10 cellular contexts compared by ENCODE assay signal in the genomic region with DNA sequence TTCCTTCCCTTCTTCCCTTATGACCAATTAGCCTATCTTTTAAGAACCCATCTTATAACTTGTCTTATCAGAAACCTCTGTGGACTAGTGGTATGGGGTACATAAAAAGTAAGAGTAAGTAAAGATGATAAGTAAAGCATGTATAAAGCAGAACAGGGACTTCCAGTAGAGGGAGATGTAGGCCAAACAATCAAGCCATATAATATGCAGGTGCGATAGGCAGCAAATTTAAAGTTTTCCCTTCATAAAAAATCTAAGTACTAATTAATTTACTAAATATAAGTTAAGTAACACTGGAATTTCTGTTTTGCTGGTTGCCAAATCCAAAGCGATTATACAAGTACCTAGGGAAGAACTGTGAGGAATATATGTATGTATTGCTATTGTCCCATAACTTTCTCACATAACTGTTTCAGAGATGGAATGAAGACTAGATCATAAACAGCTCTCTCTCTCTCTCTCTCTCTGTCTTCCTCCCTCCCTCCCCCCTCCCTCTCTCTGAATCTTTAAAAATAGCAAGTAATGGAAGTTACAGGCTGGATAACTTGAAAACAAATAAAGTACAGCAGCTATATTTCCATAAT. TPM values are rescaled to one million over a fixed set of nuclear protein-coding genes. Genes with fewer than 3 reads are reported as not detected.
DNase-seq lines count a peak whose midpoint lies in the region; ATAC-seq and TF ChIP-seq lines count a peak whose summit lies in the region.
"Had no signal": no experiment of that assay in that cellular context is flagged by ENCODE, and none has a peak within 500 bp of the region (broad histone marks: within the 10 kb centered on the region; RNA-seq: fewer than 3 reads in every experiment).

No MANE protein-coding gene starts in this region.

- no peak overlapping the region for H3K4me3 ChIP-seq in GM12865 (ENCODE audit: low read depth, low read length)
- H3K4me3 ChIP-seq: SJSA1 had no signal

- DNase-seq in GM12865 (ENCODE audit: low read depth) (peak; percentile 11), SHP77 (lab: John Stamatoyannopoulos, UW) (peak; percentile 3 to 9), inferior parietal cortex (ENCODE audit: extremely low spot score) (peak; percentile 39), T-helper 1 cell (no peak), HuH-7 (ENCODE audit: low spot score) (no peak), natural killer cell (no peak)

- ATAC-seq in HG02973 (IDR thresholded peaks at IDR 0.05; ENCODE audit: unreplicated experiment), result peak; percentile 47
- no peak for ATAC-seq in activated CD4-positive, CD25-positive, alpha-beta regulatory T cell treated with anti-CD3 and anti-CD28 coated beads, Interleukin-2, amount 50 U/mL, for 24 hours
- ATAC-seq in natural killer cell, result no peak

- TF ChIP-seq CTCF in GM12865 (IDR thresholded peaks at IDR 0.05; ENCODE audit: insufficient read depth, low read depth, low read length, missing control alignments) (peak; percentile 23), natural killer cell (IDR thresholded peaks at IDR 0.05) (no peak)

- no peaks in the 10 kb centered on the region for H3K27me3 Mint-ChIP-seq in natural killer cell (ENCODE audit: low read depth in 2 of 2)
- H3K27me3 Mint-ChIP-seq: memory B cell had no signal

- no peak overlapping the region for H3K4me3 Mint-ChIP-seq in natural killer cell
- H3K4me3 Mint-ChIP-seq: memory B cell had no signal

- no peaks in the 10 kb centered on the region for H3K4me1 Mint-ChIP-seq in natural killer cell
- H3K4me1 Mint-ChIP-seq: memory B cell had no signal

- no peaks in the 10 kb centered on the region for H3K9me3 Mint-ChIP-seq in natural killer cell

- H3K36me3 Mint-ChIP-seq in natural killer cell, result no peaks in the 10 kb centered on the region

- intact Hi-C loops in natural killer cell (cut with micrococcal nuclease), result no loop called here

- no peak overlapping the region for H3K27ac Mint-ChIP-seq in natural killer cell
- H3K27ac Mint-ChIP-seq: memory B cell had no signal

RNA-seq across cellular contexts. Expression of gene METTL25, which starts 25.7 kb away (rescaled TPM):
- 10 to 100 TPM; 15.4 to 21.2 (median 17.8) TPM for total RNA-seq in natural killer cell

RNA-seq across cellular contexts. Expression of gene CCDC59, which starts 25.8 kb away (rescaled TPM):
- total RNA-seq in natural killer cell, result 100 to 1,000 TPM; 104 to 124 (median 105) TPM

Comparison
In these comparisons a context has a peak if more than half of its experiments do, and no peak if none do; other contexts are left out.
1. DNase-seq: peak in GM12865 (single experiment), SHP77 (2 of 2) and inferior parietal cortex (single experiment); none in T-helper 1 cell (0 of 5), HuH-7 (single experiment) and natural killer cell (single experiment).